In genomic region chr16:57001026-57001669, GRCh38 we compare ENCODE assay signal across 11 cellular contexts. TPM values are rescaled to one million over a fixed set of nuclear protein-coding genes. Genes with fewer than 3 reads are reported as not detected.
DNase-seq lines count a peak whose midpoint lies in the region; ATAC-seq and TF ChIP-seq lines count a peak whose summit lies in the region.
"Had no signal": no experiment of that assay in that cellular context is flagged by ENCODE, and none has a peak within 500 bp of the region (broad histone marks: within the 10 kb centered on the region; RNA-seq: fewer than 3 reads in every experiment).

No MANE protein-coding gene starts in this region.

- H3K4me2 ChIP-seq in IMR-90 (ENCODE audit: low read depth, low read length) (no peak overlapping the region), osteoblast (ENCODE audit: insufficient read depth, low read length) (peak overlapping the region; percentile 25)

- H3K27me3 ChIP-seq in CD4-positive, alpha-beta T cell (ENCODE audit: control insufficient read depth, insufficient read depth, low read length), result no peaks in the 10 kb centered on the region
- H3K27me3 ChIP-seq in IMR-90 (ENCODE audit: control insufficient read depth, insufficient read depth, low read length), result no peaks in the 10 kb centered on the region
- no peaks in the 10 kb centered on the region for H3K27me3 ChIP-seq in duodenal mucosa (ENCODE audit: control insufficient read depth in 1 of 2, insufficient read depth in 2 of 2, low read length in 2 of 2)
- H3K27me3 ChIP-seq in osteoblast (ENCODE audit: insufficient read depth, low read length), result no peaks in the 10 kb centered on the region

- peak overlapping the region; percentile 91 for H2AK9ac ChIP-seq in IMR-90 (replicated peaks; ENCODE audit: low read depth, low read length, poor library complexity)

- no TSS peak for BruUV-seq in IMR-90 (replicated peaks; lab: Mats Ljungman, UMichigan)

- peak overlapping the region; percentile 69 for H3K27ac ChIP-seq in CD4-positive, alpha-beta T cell (ENCODE audit: low read depth, low read length)
- H3K27ac ChIP-seq in IMR-90 (ENCODE audit: insufficient read depth, low read length) (peak overlapping the region; percentile 76), duodenal mucosa (ENCODE audit: low read depth, low read length) (peak overlapping the region; percentile 53), osteoblast (ENCODE audit: low read depth, low read length) (peak overlapping the region; percentile 98)

- H3K9ac ChIP-seq in IMR-90 (ENCODE audit: low read depth, low read length) (no peak overlapping the region; the same call in 1 of the 2 replicates), duodenal mucosa (ENCODE audit: low read depth in 1 of 2, low read length in 2 of 2) (no peak overlapping the region)

- H4K8ac ChIP-seq in IMR-90 (ENCODE audit: low read depth in 2 of 2, low read length in 2 of 2), result peak overlapping the region; percentile 93 to 95

- H2BK120ac ChIP-seq in IMR-90 (ENCODE audit: low read depth, low read length), result peak overlapping the region; percentile 98

- peaks cover 90% of the 10 kb centered on the region for H3K79me2 ChIP-seq in osteoblast (ENCODE audit: insufficient read depth, low read length)

- H3K56ac ChIP-seq in IMR-90 (ENCODE audit: extremely low read depth, insufficient read depth, low read length), result peak overlapping the region; percentile 30

- peak overlapping the region; percentile 76 for H4K5ac ChIP-seq in IMR-90 (ENCODE audit: low read depth, low read length)

- POLR2A ChIA-PET in CD4-positive, alpha-beta T cell (lab: Charles Lee), result no interaction called here
- POLR2A ChIA-PET in IMR-90 (lab: Charles Lee; ENCODE audit: unreplicated experiment), result no interaction called here

- H4K20me1 ChIP-seq in IMR-90 (ENCODE audit: insufficient read depth, low read length) (no peaks in the 10 kb centered on the region), osteoblast (ENCODE audit: insufficient read depth, low read length) (no peaks in the 10 kb centered on the region)

- H2BK20ac ChIP-seq in IMR-90 (ENCODE audit: low read depth, low read length), result peak overlapping the region; percentile 97

- H2AFZ ChIP-seq in IMR-90 (replicated peaks; ENCODE audit: low read length, poor library complexity) (peak overlapping the region; percentile 81), osteoblast (ENCODE audit: low read length) (no peak overlapping the region)

- H3K4me3 ChIP-seq in IMR-90 (ENCODE audit: insufficient read depth, low read depth, low read length) (no peak overlapping the region), duodenal mucosa (ENCODE audit: low read depth in 1 of 2, low read length in 2 of 2) (no peak overlapping the region), osteoblast (ENCODE audit: insufficient read depth, low read length) (no peak overlapping the region)

- no peak for TF ChIP-seq RAD21 in IMR-90 (IDR thresholded peaks at IDR 0.05; ENCODE audit: low read length)

- H3K9me1 ChIP-seq in IMR-90 (ENCODE audit: insufficient read depth, low read length), result peaks cover 16% of the 10 kb centered on the region

- TF ChIP-seq POLR2A in IMR-90 (IDR thresholded peaks at IDR 0.05; ENCODE audit: low read depth, low read length), result no peak

- H3K9me3 ChIP-seq in CD4-positive, alpha-beta T cell (ENCODE audit: control insufficient read depth, low read length), result no peaks in the 10 kb centered on the region
- H3K9me3 ChIP-seq in IMR-90 (ENCODE audit: control insufficient read depth, insufficient read depth, low read length), result no peaks in the 10 kb centered on the region
- no peaks in the 10 kb centered on the region for H3K9me3 ChIP-seq in duodenal mucosa (ENCODE audit: control insufficient read depth in 1 of 2, low read length in 2 of 2)
- no peaks in the 10 kb centered on the region for H3K9me3 ChIP-seq in osteoblast (ENCODE audit: low read depth, low read length)

- H2AK5ac ChIP-seq in IMR-90 (ENCODE audit: low read depth, low read length), result peak overlapping the region; percentile 97

- H3K27me3 Mint-ChIP-seq in CD4-positive, alpha-beta T cell, result no peaks in the 10 kb centered on the region
- no peaks in the 10 kb centered on the region for H3K27me3 Mint-ChIP-seq in chondrocyte (ENCODE audit: low read depth)

- in situ Hi-C loops in IMR-90 (cut with MboI; ENCODE audit: low sequenced_read_pairs), result no loop called here

- H3K18ac ChIP-seq in IMR-90 (ENCODE audit: low read depth, low read length), result peak overlapping the region; percentile 50

- peaks cover 3% of the 10 kb centered on the region for H3K36me3 ChIP-seq in IMR-90 (ENCODE audit: control insufficient read depth, insufficient read depth, low read length)
- H3K36me3 ChIP-seq in duodenal mucosa (ENCODE audit: control insufficient read depth in 1 of 2, insufficient read depth in 2 of 2, low read length in 2 of 2), result peaks cover 8 to 9% of the 10 kb centered on the region in 2 donors
- peaks cover 15% of the 10 kb centered on the region for H3K36me3 ChIP-seq in osteoblast (ENCODE audit: insufficient read depth, low read length)

- peak overlapping the region; percentile 99 for H3K4ac ChIP-seq in IMR-90 (ENCODE audit: low read depth, low read length)

- H3K4me1 ChIP-seq in IMR-90 (ENCODE audit: control insufficient read depth, insufficient read depth, low read length) (peaks cover 16% of the 10 kb centered on the region), duodenal mucosa (ENCODE audit: control insufficient read depth in 1 of 2, insufficient read depth in 2 of 2, low read length in 2 of 2) (peaks cover 21 to 22% of the 10 kb centered on the region in 2 donors), osteoblast (ENCODE audit: insufficient read depth, low read length) (peaks cover 33% of the 10 kb centered on the region)

- no peak for TF ChIP-seq CTCF in CD4-positive, alpha-beta T cell (IDR thresholded peaks at IDR 0.05)
- TF ChIP-seq CTCF in IMR-90 (conservative IDR thresholded peaks at IDR 0.05; ENCODE audit: low read depth, low read length) (no peak), osteoblast (IDR thresholded peaks at IDR 0.05; ENCODE audit: extremely low read depth, low read depth, low read length) (no peak), chondrocyte (IDR thresholded peaks at IDR 0.05) (no peak)

- peaks cover 28 to 72% of the 10 kb centered on the region in 2 experiments for H3K79me1 ChIP-seq in IMR-90 (ENCODE audit: low read depth in 1 of 2, low read length in 2 of 2)

- H3K9me3 Mint-ChIP-seq in CD4-positive, alpha-beta T cell, result no peaks in the 10 kb centered on the region
- H3K9me3 Mint-ChIP-seq in chondrocyte (ENCODE audit: low read depth), result no peaks in the 10 kb centered on the region
- H3K9me3 Mint-ChIP-seq: nephron had no signal

- peaks cover 92% of the 10 kb centered on the region for H3K4me1 Mint-ChIP-seq in CD4-positive, alpha-beta T cell (ENCODE audit: low read depth)
- peaks cover 13% of the 10 kb centered on the region for H3K4me1 Mint-ChIP-seq in chondrocyte (ENCODE audit: low read depth)
- H3K4me1 Mint-ChIP-seq: nephron had no signal

- peak overlapping the region; percentile 97 for H3K14ac ChIP-seq in IMR-90 (replicated peaks; ENCODE audit: low read depth, low read length)

- no peak overlapping the region for H3K4me3 Mint-ChIP-seq in CD4-positive, alpha-beta T cell
- no peak overlapping the region for H3K4me3 Mint-ChIP-seq in chondrocyte (ENCODE audit: unreplicated experiment)
- H3K4me3 Mint-ChIP-seq: nephron had no signal

- CTCF ChIA-PET in CD4-positive, alpha-beta T cell (lab: Charles Lee), result no interaction called here
- CTCF ChIA-PET in IMR-90 (lab: Yijun Ruan, JAX), result no interaction called here

- H2BK5ac ChIP-seq in IMR-90 (ENCODE audit: low read depth, low read length, poor library complexity, severe bottlenecking), result peak overlapping the region; percentile 99

- H3K27ac Mint-ChIP-seq in CD4-positive, alpha-beta T cell, result peak overlapping the region; percentile 96
- no peak overlapping the region for H3K27ac Mint-ChIP-seq in chondrocyte (ENCODE audit: unreplicated experiment)
- H3K27ac Mint-ChIP-seq: nephron had no signal

- peak in 1 of 10 experiments; percentile 26 for DNase-seq in CD4-positive, alpha-beta T cell
- DNase-seq in IMR-90 (no peak), osteoblast (ENCODE audit: insufficient read length, low spot score, missing footprints) (no peak), chondrocyte (ENCODE audit: low spot score) (no peak), DMS114 treated with DMSO at 0.1 percent for 48 hours (lab: John Stamatoyannopoulos, UW; ENCODE audit: unreplicated experiment) (no peak)
- no peak for DNase-seq in stimulated activated CD4-positive, alpha-beta T cell treated with anti-CD3 and anti-CD28 coated beads, Interleukin-4, amount 100 ng/mL, for 1 hour
- DNase-seq: DMS153, trophoblast cell had no signal

- intact Hi-C loops in CD4-positive, alpha-beta T cell (cut with DNase I, micrococcal nuclease), result no loop called here
- intact Hi-C loops in IMR-90 (cut with micrococcal nuclease), result no loop called here

- H2BK15ac ChIP-seq in IMR-90 (ENCODE audit: low read depth, low read length), result peak overlapping the region; percentile 81

- peak overlapping the region; percentile 96 for H4K91ac ChIP-seq in IMR-90 (ENCODE audit: insufficient read depth, low read depth, low read length)

- no CpG with 5 or more reads among the region's 7 CpGs for WGBS in IMR-90 (ENCODE audit: extremely low coverage in 2 of 2, insufficient read length in 1 of 2), 2 experiments

- ATAC-seq in CD4-positive, alpha-beta T cell (ENCODE audit: poor library complexity), result no peak
- no peak for ATAC-seq in IMR-90 (ENCODE audit: low read depth)
- ATAC-seq in GM21515 (IDR thresholded peaks at IDR 0.05; ENCODE audit: unreplicated experiment), result no peak

- H3K23ac ChIP-seq in IMR-90 (ENCODE audit: low read depth, low read length), result peak overlapping the region; percentile 100

- peaks cover 86% of the 10 kb centered on the region for H3K36me3 Mint-ChIP-seq in CD4-positive, alpha-beta T cell (ENCODE audit: low read depth)
- no peaks in the 10 kb centered on the region for H3K36me3 Mint-ChIP-seq in chondrocyte (ENCODE audit: low read depth)

- dilution Hi-C loops in IMR-90 (cut with HindIII; ENCODE audit: low sequenced_read_pairs, unreplicated experiment), result no loop called here

TF ChIP-seq in IMR-90, 13 proteins besides CTCF, POLR2A, EP300 and RAD21 (continues in another document):
- TF ChIP-seq RCOR1 (IDR thresholded peaks at IDR 0.05; ENCODE audit: insufficient replicate concordance, low read length) (no peak), SMC3 (IDR thresholded peaks at IDR 0.05; ENCODE audit: low read depth, low read length) (no peak), MXI1 (IDR thresholded peaks at IDR 0.05; ENCODE audit: borderline replicate concordance, low read depth, low read length) (no peak)

RNA-seq across cellular contexts. Expression of gene NLRC5, which starts 11.8 kb away (rescaled TPM):
- total RNA-seq in CD4-positive, alpha-beta T cell, result 100 to 1,000 TPM; 424 to 434 TPM
- total RNA-seq in IMR-90 (2012; rRNA removed) (5.3 and 9.1 TPM in 2 replicates), osteoblast (52.1 and 57.2 TPM in 2 replicates), chondrocyte (6.3 to 10.7 TPM (median 6.6 TPM) in 3 replicates)
- 14.9 and 15.8 TPM in 2 replicates for polyA plus RNA-seq in IMR-90 (2012; rRNA removed)
- 6.1 and 7.0 TPM in 2 replicates for polyA plus RNA-seq in IMR-90 (2012; cell fraction: cytosol; rRNA removed)
- 69.7 and 95.5 TPM in 2 replicates for polyA plus RNA-seq in IMR-90 (2012; cell fraction: nucleus; rRNA removed; ENCODE audit: low replicate concordance)

RNA-seq across cellular contexts. Expression of gene CETP, which starts 39.4 kb away (rescaled TPM):
- total RNA-seq in CD4-positive, alpha-beta T cell, result not detected
- total RNA-seq in IMR-90 (2012; rRNA removed), result not detected in 2 replicates
- not detected in 2 replicates for polyA plus RNA-seq in IMR-90 (2012; rRNA removed)
- not detected in 2 replicates for polyA plus RNA-seq in IMR-90 (2012; cell fraction: cytosol; rRNA removed)
- 0.07 and 0.18 TPM in 2 replicates for polyA plus RNA-seq in IMR-90 (2012; cell fraction: nucleus; rRNA removed; ENCODE audit: low replicate concordance)
- not detected in 2 replicates for total RNA-seq in osteoblast
- total RNA-seq in chondrocyte, result not detected in 3 replicates
